In genomic region chr6:30881987-30882763, GRCh38 we compare ENCODE assay signal across 8 cellular contexts. TPM values are rescaled to one million over a fixed set of nuclear protein-coding genes. Genes with fewer than 3 reads are reported as not detected.
A peak's percentile ranks its signal among the peaks of the same experiment; 100 is the strongest.
DNase-seq lines count a peak whose midpoint lies in the region; ATAC-seq and TF ChIP-seq lines count a peak whose summit lies in the region.

No MANE protein-coding gene starts in this region.

- H3K4me1 Mint-ChIP-seq in endothelial cell (ENCODE audit: unreplicated experiment) (peaks cover 29% of the 10 kb centered on the region), nephron (peaks cover 75% of the 10 kb centered on the region)

- H3K79me2 ChIP-seq in MM.1S (ENCODE audit: low read length): no peaks in the 10 kb centered on the region

- H3K27me3 ChIP-seq in MM.1S (replicated peaks; ENCODE audit: insufficient read depth, low read length): peaks cover 53% of the 10 kb centered on the region

- no peaks in the 10 kb centered on the region for H3K9me3 Mint-ChIP-seq in endothelial cell (ENCODE audit: unreplicated experiment)
- no peaks in the 10 kb centered on the region for H3K9me3 Mint-ChIP-seq in nephron

- H3K27ac ChIP-seq in MM.1S (ENCODE audit: low read length): no peak overlapping the region

- no peak overlapping the region for H3K9ac ChIP-seq in MM.1S (ENCODE audit: low read length)

- no peaks in the 10 kb centered on the region for H3K9me3 ChIP-seq in MM.1S (replicated peaks; ENCODE audit: insufficient read depth, low read length)

- H3K36me3 ChIP-seq in MM.1S (replicated peaks; ENCODE audit: insufficient read depth, low read length): no peaks in the 10 kb centered on the region

- H4K20me1 ChIP-seq in MM.1S (ENCODE audit: insufficient read depth, low read length): no peaks in the 10 kb centered on the region

- ATAC-seq in HG03135 (IDR thresholded peaks at IDR 0.05; ENCODE audit: unreplicated experiment) (no peak), GM19035 (IDR thresholded peaks at IDR 0.05; ENCODE audit: unreplicated experiment) (no peak)

- DNase-seq in Ammon's horn (ENCODE audit: low spot score): peak; percentile 52
- DNase-seq in NCI-H524 (lab: John Stamatoyannopoulos, UW): peak; percentile 80 to 91
- DNase-seq in endothelial cell (ENCODE audit: low spot score): no peak
- DNase-seq in MM.1S: no peak
- DNase-seq in effector CD8-positive, alpha-beta T cell (lab: John Stamatoyannopoulos, UW): no peak

- no peak overlapping the region for H3K4me2 ChIP-seq in MM.1S (ENCODE audit: low read depth, low read length)

- H3F3A ChIP-seq in MM.1S (ENCODE audit: insufficient read depth, low read length): no peaks in the 10 kb centered on the region

- H3K4me3 ChIP-seq in MM.1S (ENCODE audit: low read length): no peak overlapping the region

- no peaks in the 10 kb centered on the region for H3K9me2 ChIP-seq in MM.1S (replicated peaks; ENCODE audit: insufficient read depth, low read length)

- H2AFZ ChIP-seq in MM.1S (ENCODE audit: low read length): no peak overlapping the region

- peaks cover 6% of the 10 kb centered on the region for H3K27me3 Mint-ChIP-seq in endothelial cell (ENCODE audit: unreplicated experiment)
- no peaks in the 10 kb centered on the region for H3K27me3 Mint-ChIP-seq in nephron (ENCODE audit: low read depth)

- no peak for TF ChIP-seq CTCF in endothelial cell (IDR thresholded peaks at IDR 0.05; ENCODE audit: unreplicated experiment)
- TF ChIP-seq CTCF in nephron (IDR thresholded peaks at IDR 0.05; ENCODE audit: unreplicated experiment in 3 of 3): no peak
- TF ChIP-seq CTCF in MM.1S (IDR thresholded peaks at IDR 0.05; ENCODE audit: low read length): no peak

- H3K4me3 Mint-ChIP-seq in endothelial cell (ENCODE audit: unreplicated experiment) (peak overlapping the region; percentile 28), nephron (peak overlapping the region; percentile 84 to 90 (median 88))

- no peaks in the 10 kb centered on the region; the same call in 1 of the 2 replicates for H3K4me1 ChIP-seq in MM.1S (ENCODE audit: low read length)

- H3K27ac Mint-ChIP-seq in endothelial cell (ENCODE audit: unreplicated experiment) (no peak overlapping the region), nephron (peak overlapping the region; percentile 98 to 99 (median 98))

- H3K36me3 Mint-ChIP-seq in endothelial cell (ENCODE audit: low read depth, unreplicated experiment) (no peaks in the 10 kb centered on the region), nephron (ENCODE audit: low read depth) (no peaks in the 10 kb centered on the region)

RNA-seq across cellular contexts. Expression of gene DDR1, which starts 2.1 kb away (rescaled TPM):
- total RNA-seq in endothelial cell (ENCODE audit: unreplicated experiment): 8.2 TPM

RNA-seq across cellular contexts. Expression of gene GTF2H4, which starts 25.8 kb away (rescaled TPM):
- 47.6 TPM for total RNA-seq in endothelial cell (ENCODE audit: unreplicated experiment)

RNA-seq across cellular contexts. Expression of gene VARS2, which starts 31.9 kb away (rescaled TPM):
- 20.0 TPM for total RNA-seq in endothelial cell (ENCODE audit: unreplicated experiment)

RNA-seq across cellular contexts. Expression of gene SFTA2, which starts 49.8 kb away (rescaled TPM):
- 2.8 TPM for total RNA-seq in endothelial cell (ENCODE audit: unreplicated experiment)

RNA-seq across cellular contexts. Expression of gene MUCL3, which starts 58.6 kb away (rescaled TPM):
- total RNA-seq in endothelial cell (ENCODE audit: unreplicated experiment): not detected

Comparison
In these comparisons a context has a peak if more than half of its experiments do, and no peak if none do; other contexts are left out.
1. DNase-seq: peak in Ammon's horn (single experiment) and NCI-H524 (2 of 2); none in endothelial cell (single experiment), MM.1S (single experiment) and effector CD8-positive, alpha-beta T cell (single experiment).